Comparison of ENCODE assay signal across 1 cellular context in the genomic region with DNA sequence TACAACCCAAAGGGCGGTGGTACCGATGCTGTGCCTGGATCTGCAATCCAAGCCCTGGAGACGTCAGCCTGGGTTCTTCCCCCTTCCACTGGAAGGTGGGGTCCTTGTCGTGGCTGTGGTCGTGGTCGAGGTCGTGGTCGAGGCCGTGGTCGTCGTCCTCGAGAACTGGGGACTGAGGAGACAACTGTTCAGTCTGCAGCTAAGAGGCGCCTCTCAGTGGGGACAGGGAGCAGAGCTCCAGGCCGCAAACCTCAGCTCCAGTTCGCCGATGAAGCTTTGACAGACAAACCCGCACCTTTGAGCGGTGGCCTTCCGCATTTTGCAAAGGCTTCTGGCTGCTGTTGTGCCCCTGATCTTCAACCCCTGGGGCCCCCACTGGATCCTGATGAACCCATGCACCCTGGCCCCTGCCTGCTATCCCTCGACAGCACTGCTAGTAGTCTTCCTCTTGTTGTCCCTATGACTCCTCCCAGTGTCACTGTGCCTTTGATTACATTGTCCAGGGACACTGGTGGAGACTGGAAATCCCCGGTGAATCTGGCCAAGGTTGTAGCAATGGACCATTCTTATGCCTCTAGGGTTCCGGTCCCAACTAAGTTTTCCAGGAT.
TF ChIP-seq lines count a peak whose summit lies in the region.

No MANE protein-coding gene starts in this region.

TF ChIP-seq in K562, 482 proteins besides CTCF, POLR2A, EP300 and RAD21:
- TF ChIP-seq CBX1 (IDR thresholded peaks at IDR 0.05; ENCODE audit: low read depth) (no peak), BRD4 (IDR thresholded peaks at IDR 0.05) (no peak), L3MBTL2 (IDR thresholded peaks at IDR 0.05) (peak; percentile 11; the same call in 1 of the 2 replicates), THRAP3 (IDR thresholded peaks at IDR 0.05; ENCODE audit: borderline replicate concordance) (no peak), PTRF (tag; IDR thresholded peaks at IDR 0.05) (no peak)
